In the genomic region with DNA sequence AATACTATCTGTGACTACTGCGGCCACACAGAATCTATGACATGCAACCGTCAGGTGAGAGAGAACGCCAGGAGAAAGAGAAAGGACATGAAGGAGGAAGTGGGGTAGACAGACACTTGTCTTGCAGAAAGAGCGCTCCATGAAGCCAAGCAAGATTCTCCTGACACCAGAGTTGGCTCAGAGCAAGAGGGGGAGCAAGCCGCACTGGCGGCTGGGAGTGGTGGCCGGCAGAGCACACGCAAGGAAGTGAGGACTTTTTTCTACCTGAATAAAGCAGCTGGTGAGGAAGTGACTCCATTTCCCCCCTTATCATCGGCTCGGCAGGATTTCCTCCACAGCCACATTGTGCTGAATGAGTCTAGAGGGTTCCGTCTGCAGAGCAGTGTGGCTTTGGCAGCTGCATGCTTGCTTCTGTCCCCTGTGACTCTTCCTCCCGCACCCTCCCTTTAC, we compare ENCODE assay signal across 8 cellular contexts.
DNase-seq lines count a peak whose midpoint lies in the region; TF ChIP-seq lines count a peak whose summit lies in the region.

No MANE protein-coding gene starts in this region.

- no peaks in the 10 kb centered on the region for H3K9me3 ChIP-seq in Karpas-422 (ENCODE audit: low read length)

- peak overlapping the region; percentile 91 for H3K27ac ChIP-seq in Karpas-422 (ENCODE audit: low read length)

- peak overlapping the region; percentile 75 for H3K4me3 Mint-ChIP-seq in activated naive CD4-positive, alpha-beta T cell treated with anti-CD3 and anti-CD28 coated beads for 36 hours
- peak overlapping the region; percentile 61 to 62 (median 61) for H3K4me3 Mint-ChIP-seq in nephron

- H3K36me3 Mint-ChIP-seq in activated naive CD4-positive, alpha-beta T cell treated with anti-CD3 and anti-CD28 coated beads for 36 hours (ENCODE audit: low read depth): peaks cover 12% of the 10 kb centered on the region
- H3K36me3 Mint-ChIP-seq in nephron (ENCODE audit: low read depth): no peaks in the 10 kb centered on the region

- H3K4me1 ChIP-seq in Karpas-422 (ENCODE audit: low read length): peaks cover 99% of the 10 kb centered on the region

- no peaks in the 10 kb centered on the region for H4K20me1 ChIP-seq in Karpas-422 (ENCODE audit: insufficient read depth, low read depth, low read length)

- peak; percentile 9 for TF ChIP-seq POLR2A in GM19099 (IDR thresholded peaks at IDR 0.05; ENCODE audit: extremely low read depth, insufficient read length, low read depth)

- H2AFZ ChIP-seq in Karpas-422 (ENCODE audit: low read length): no peak overlapping the region

- peak overlapping the region; percentile 77 for H3K4me2 ChIP-seq in Karpas-422 (ENCODE audit: low read depth, low read length, poor library complexity, severe bottlenecking)

- H3K27ac Mint-ChIP-seq in activated naive CD4-positive, alpha-beta T cell treated with anti-CD3 and anti-CD28 coated beads for 36 hours: peak overlapping the region; percentile 82
- peak overlapping the region; percentile 7 to 69 (median 11) for H3K27ac Mint-ChIP-seq in nephron

- H3K4me3 ChIP-seq in Karpas-422 (ENCODE audit: low read length): peak overlapping the region; percentile 65

- no peak for TF ChIP-seq CTCF in nephron (IDR thresholded peaks at IDR 0.05; ENCODE audit: unreplicated experiment in 3 of 3)

- H3K4me1 Mint-ChIP-seq in activated naive CD4-positive, alpha-beta T cell treated with anti-CD3 and anti-CD28 coated beads for 36 hours (ENCODE audit: low read depth): peaks cover 61% of the 10 kb centered on the region
- H3K4me1 Mint-ChIP-seq in nephron: peaks cover 56% of the 10 kb centered on the region

- CTCF ChIA-PET in activated naive CD4-positive, alpha-beta T cell treated with anti-CD3 and anti-CD28 coated beads for 36 hours (lab: Charles Lee): interaction anchor here (0.8 to 3.4 kb wide), 5 partner anchors 13 to 187 kb away, joined by 4 to 23 read pairs (median 9); no protein-coding TSS in a partner anchor

- DNase-seq in Karpas-422 (peak; percentile 73), NCI-H524 treated with DMSO at 0.1 percent for 48 hours (lab: John Stamatoyannopoulos, UW) (no peak), epidermal melanocyte (ENCODE audit: insufficient read length, low spot score) (no peak), NCI-H526 treated with DMSO at 0.1 percent for 48 hours (lab: John Stamatoyannopoulos, UW) (no peak), SW480 (ENCODE audit: low spot score) (no peak)
- DNase-seq in activated naive CD4-positive, alpha-beta T cell treated with anti-CD3 and anti-CD28 coated beads for 36 hours: peak; percentile 79

- H3K27me3 Mint-ChIP-seq in activated naive CD4-positive, alpha-beta T cell treated with anti-CD3 and anti-CD28 coated beads for 36 hours (ENCODE audit: low read depth): no peaks in the 10 kb centered on the region
- H3K27me3 Mint-ChIP-seq in nephron (ENCODE audit: low read depth): no peaks in the 10 kb centered on the region

- H3K79me2 ChIP-seq in Karpas-422 (ENCODE audit: low read length): peaks cover 64% of the 10 kb centered on the region

- H3K9ac ChIP-seq in Karpas-422 (ENCODE audit: low read length): peak overlapping the region; percentile 70

- 0 out of 2 replicates have a peak, but pooled peaks cover 4% of the 10 kb centered on the region for H3K36me3 ChIP-seq in Karpas-422 (ENCODE audit: insufficient read depth, low read length)

- no peaks in the 10 kb centered on the region for H3K27me3 ChIP-seq in Karpas-422 (ENCODE audit: low read length)

- no peaks in the 10 kb centered on the region for H3K9me2 ChIP-seq in Karpas-422 (replicated peaks; ENCODE audit: insufficient read depth, low read length)

- peaks cover 3% of the 10 kb centered on the region for H3K9me3 Mint-ChIP-seq in activated naive CD4-positive, alpha-beta T cell treated with anti-CD3 and anti-CD28 coated beads for 36 hours
- H3K9me3 Mint-ChIP-seq in nephron: no peaks in the 10 kb centered on the region

- intact Hi-C loops in activated naive CD4-positive, alpha-beta T cell treated with anti-CD3 and anti-CD28 coated beads for 36 hours (cut with micrococcal nuclease): loop anchor here (1.0 kb wide), 4 partner anchors 13 to 284 kb away; partner anchors contain the start of gene VPS4B

Comparison
In these comparisons a context has a peak if more than half of its experiments do, and no peak if none do; other contexts are left out.
1. DNase-seq: peak in Karpas-422 (single experiment) and activated naive CD4-positive, alpha-beta T cell treated with anti-CD3 and anti-CD28 coated beads for 36 hours (single experiment); none in NCI-H524 treated with DMSO at 0.1 percent for 48 hours (single experiment), epidermal melanocyte (single experiment), NCI-H526 treated with DMSO at 0.1 percent for 48 hours (single experiment) and SW480 (single experiment).